16 cellular contexts compared by ENCODE assay signal in the genomic region with DNA sequence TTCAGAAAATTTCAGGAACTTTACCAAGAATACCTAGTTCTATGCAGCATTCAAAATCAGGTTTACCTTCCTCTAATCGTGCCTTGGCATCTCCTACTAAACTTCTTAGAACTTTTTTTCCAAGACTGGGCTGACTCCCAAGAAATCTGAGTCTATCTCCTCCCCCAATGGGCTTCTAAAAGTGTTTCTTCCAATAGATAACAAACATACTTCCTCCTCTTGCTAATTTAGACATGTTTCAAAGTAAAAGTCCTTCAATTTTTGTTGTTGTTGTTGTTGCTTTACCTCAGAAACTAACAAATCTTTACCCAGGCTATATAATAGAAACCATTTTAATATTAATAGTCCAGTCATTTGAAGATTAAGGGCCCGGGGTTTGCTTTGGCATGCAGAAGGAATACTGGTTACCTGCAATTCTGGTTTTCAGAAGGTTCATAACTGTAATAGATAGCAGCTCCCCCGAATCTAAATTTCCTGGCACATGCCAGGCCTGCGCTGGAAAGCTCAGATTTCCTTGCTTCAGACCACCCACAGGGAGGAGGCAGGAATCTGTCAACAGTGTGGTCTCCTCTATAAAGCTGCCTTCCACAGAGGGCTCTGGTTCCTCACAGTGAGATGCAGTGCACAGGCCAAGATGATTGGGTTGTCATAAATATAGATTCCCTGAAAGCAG.
DNase-seq lines count a peak whose midpoint lies in the region; ATAC-seq, FAIRE-seq and TF ChIP-seq lines count a peak whose summit lies in the region.
"Had no signal": no experiment of that assay in that cellular context is flagged by ENCODE, and none has a peak within 500 bp of the region (broad histone marks: within the 10 kb centered on the region; RNA-seq: fewer than 3 reads in every experiment).

No MANE protein-coding gene starts in this region.

- no peak overlapping the region for H3K4me3 ChIP-seq in H1 (ENCODE audit: extremely low read depth in 1 of 4, insufficient read depth in 2 of 4, low read depth in 3 of 4, low read length in 4 of 4)
- no peak overlapping the region for H3K4me3 ChIP-seq in neural progenitor cell
- H3K4me3 ChIP-seq in OCI-LY7 (ENCODE audit: low read depth, low read length, poor library complexity, severe bottlenecking): no peak overlapping the region

- H3K27ac ChIP-seq in H1 (ENCODE audit: low read depth, low read length) (no peak overlapping the region), neural progenitor cell (no peak overlapping the region), OCI-LY7 (ENCODE audit: low read depth, low read length, poor library complexity, severe bottlenecking) (no peak overlapping the region)

- intact Hi-C loops in OCI-LY7 (cut with micrococcal nuclease; ENCODE audit: unreplicated experiment): no loop called here
- intact Hi-C loops in activated CD4-positive, alpha-beta T cell treated with anti-CD3 and anti-CD28 coated beads, Interleukin-2, amount 10 ng/mL, durations not matched to agents 24 days and 14 days (cut with micrococcal nuclease): no loop called here

- H3K4ac ChIP-seq in H1 (replicated peaks; ENCODE audit: insufficient read length, low read depth, low read length): no peak overlapping the region

- no peak overlapping the region for H4K91ac ChIP-seq in H1 (replicated peaks; ENCODE audit: insufficient read length, low read length)

- H3K36me3 Mint-ChIP-seq in neural progenitor cell: no peaks in the 10 kb centered on the region
- H3K36me3 Mint-ChIP-seq in activated CD4-positive, alpha-beta T cell treated with anti-CD3 and anti-CD28 coated beads, Interleukin-2, amount 10 ng/mL, durations not matched to agents 24 days and 14 days (ENCODE audit: low read depth): no peaks in the 10 kb centered on the region
- H3K36me3 Mint-ChIP-seq: T-cell had no signal

- BruUV-seq in OCI-LY7 (replicated peaks; lab: Mats Ljungman, UMichigan): no TSS peak

- no peak overlapping the region for H3K4me3 Mint-ChIP-seq in neural progenitor cell
- no peak overlapping the region for H3K4me3 Mint-ChIP-seq in activated CD4-positive, alpha-beta T cell treated with anti-CD3 and anti-CD28 coated beads, Interleukin-2, amount 10 ng/mL, durations not matched to agents 24 days and 14 days
- H3K4me3 Mint-ChIP-seq: activated CD4-positive, alpha-beta T cell treated with anti-CD3 and anti-CD28 coated beads for 36 hours; activated T-helper 1 cell treated with anti-CD3 and anti-CD28 coated beads, Interleukin-12 subunit alpha, Interleukin-12 subunit beta, Interleukin-2, Interleukin-4 antibody, amounts not matched to agents 30 ng/mL and 10 ng/mL and 1 ng/mL, durations not matched to agents 14 hours and 24 hours and 36 hours; B cell; T-cell had no signal

- H3K14ac ChIP-seq in H1 (ENCODE audit: insufficient read length): no peak overlapping the region

- H2AK5ac ChIP-seq in H1 (ENCODE audit: low read depth, low read length): no peak overlapping the region

- no peaks in the 10 kb centered on the region for H3K27me3 Mint-ChIP-seq in neural progenitor cell (ENCODE audit: insufficient read depth, low read depth)
- no peaks in the 10 kb centered on the region for H3K27me3 Mint-ChIP-seq in activated CD4-positive, alpha-beta T cell treated with anti-CD3 and anti-CD28 coated beads, Interleukin-2, amount 10 ng/mL, durations not matched to agents 24 days and 14 days
- H3K27me3 Mint-ChIP-seq: B cell, T-cell had no signal

- no peak for TF ChIP-seq EP300 in H1 (IDR thresholded peaks at IDR 0.05; ENCODE audit: borderline replicate concordance in 1 of 2, low read depth in 2 of 2, low read length in 2 of 2)

- FAIRE-seq in H1 (lab: Jason Lieb, UNC): peak; percentile 88

- H3K79me2 ChIP-seq in H1 (ENCODE audit: control insufficient read depth in 1 of 2, insufficient read depth in 2 of 2, low read length in 2 of 2): no peaks in the 10 kb centered on the region
- no peaks in the 10 kb centered on the region for H3K79me2 ChIP-seq in neural progenitor cell (ENCODE audit: low read depth)
- H3K79me2 ChIP-seq in OCI-LY7 (ENCODE audit: insufficient read depth, low read depth, low read length): no peaks in the 10 kb centered on the region

- H2BK5ac ChIP-seq in H1 (ENCODE audit: low read depth, low read length): no peak overlapping the region

- H3K23ac ChIP-seq in H1 (ENCODE audit: insufficient read length): no peak overlapping the region

- peaks cover 8% of the 10 kb centered on the region for H3K4me1 Mint-ChIP-seq in neural progenitor cell
- H3K4me1 Mint-ChIP-seq in activated CD4-positive, alpha-beta T cell treated with anti-CD3 and anti-CD28 coated beads, Interleukin-2, amount 10 ng/mL, durations not matched to agents 24 days and 14 days: no peaks in the 10 kb centered on the region
- H3K4me1 Mint-ChIP-seq: activated CD4-positive, alpha-beta T cell treated with anti-CD3 and anti-CD28 coated beads for 36 hours; B cell; T-cell had no signal

- H3K9me2 ChIP-seq in OCI-LY7 (ENCODE audit: insufficient read depth, low read length): no peaks in the 10 kb centered on the region

- TF ChIP-seq RAD21 in H1 (IDR thresholded peaks at IDR 0.05 in 1 of 2, conservative IDR thresholded peaks at IDR 0.05 in 1 of 2; ENCODE audit: low read depth in 2 of 2, low read length in 2 of 2): no peak

- no peaks in the 10 kb centered on the region for H3K36me3 ChIP-seq in H1 (ENCODE audit: control insufficient read depth in 2 of 4, insufficient read depth in 4 of 4, low read length in 3 of 4)
- no peaks in the 10 kb centered on the region for H3K36me3 ChIP-seq in neural progenitor cell
- no peaks in the 10 kb centered on the region for H3K36me3 ChIP-seq in OCI-LY7 (ENCODE audit: insufficient read depth, low read length)

- H3K9me3 ChIP-seq in H1 (ENCODE audit: insufficient read depth in 2 of 2, low read depth in 1 of 2, low read length in 1 of 2) (no peaks in the 10 kb centered on the region), neural progenitor cell (ENCODE audit: low read depth) (no peaks in the 10 kb centered on the region), OCI-LY7 (ENCODE audit: low read length) (no peaks in the 10 kb centered on the region)

- no peak for ATAC-seq in GM19035 (IDR thresholded peaks at IDR 0.05; ENCODE audit: unreplicated experiment)
- ATAC-seq: activated CD4-positive, alpha-beta T cell treated with anti-CD3 and anti-CD28 coated beads for 36 hours; stimulated activated naive CD8-positive, alpha-beta T cell treated with anti-CD3 and anti-CD28 coated beads, Interleukin-15, Interleukin-2, amounts not matched to agents 100 U/mL and 50 U/mL, for 24 hours; T-cell had no signal

- peak; percentile 4 for DNase-seq in EH (ENCODE audit: low read depth)
- peak; percentile 67 for DNase-seq in NCI-H226
- peak in 1 of 2 experiments; percentile 53 for DNase-seq in H1 (ENCODE audit: low read depth in 1 of 2, low spot score in 2 of 2)
- DNase-seq in neural progenitor cell (ENCODE audit: low spot score): peak; percentile 69
- DNase-seq in OCI-LY7 (ENCODE audit: low spot score): no peak
- no peak for DNase-seq in T1000 (lab: John Stamatoyannopoulos, UW)
- no peak for DNase-seq in activated CD4-positive, alpha-beta T cell treated with anti-CD3 and anti-CD28 coated beads, Interleukin-2, amount 10 ng/mL, durations not matched to agents 24 days and 14 days
- DNase-seq: activated CD4-positive, alpha-beta T cell treated with anti-CD3 and anti-CD28 coated beads for 36 hours; anterior cingulate cortex; EL; hippocampal formation; stimulated activated naive CD8-positive, alpha-beta T cell treated with anti-CD3 and anti-CD28 coated beads, Interleukin-15, Interleukin-2, amounts not matched to agents 100 U/mL and 50 U/mL, for 24 hours; T-cell had no signal

- H3K27me3 ChIP-seq in H1 (replicated peaks in 1 of 4; ENCODE audit: control insufficient read depth in 3 of 4, extremely low read depth in 1 of 4, insufficient read depth in 3 of 4, low read length in 3 of 4): no peaks in the 10 kb centered on the region
- H3K27me3 ChIP-seq in neural progenitor cell: no peaks in the 10 kb centered on the region

- no peak for TF ChIP-seq POLR2A in H1 (IDR thresholded peaks at IDR 0.05; ENCODE audit: control extremely low read depth in 1 of 2, low read depth in 2 of 2, low read length in 2 of 2)

- H3K27ac Mint-ChIP-seq in neural progenitor cell: no peak overlapping the region
- no peak overlapping the region for H3K27ac Mint-ChIP-seq in activated CD4-positive, alpha-beta T cell treated with anti-CD3 and anti-CD28 coated beads, Interleukin-2, amount 10 ng/mL, durations not matched to agents 24 days and 14 days
- H3K27ac Mint-ChIP-seq: activated CD4-positive, alpha-beta T cell treated with anti-CD3 and anti-CD28 coated beads for 36 hours; activated T-helper 1 cell treated with anti-CD3 and anti-CD28 coated beads, Interleukin-12 subunit alpha, Interleukin-12 subunit beta, Interleukin-2, Interleukin-4 antibody, amounts not matched to agents 30 ng/mL and 10 ng/mL and 1 ng/mL, durations not matched to agents 14 hours and 24 hours and 36 hours; B cell; T-cell had no signal

- no peak overlapping the region for H4K8ac ChIP-seq in H1 (ENCODE audit: extremely low read depth, insufficient read depth, low read length)

- H4K5ac ChIP-seq in H1 (ENCODE audit: insufficient read length, low read depth, low read length): no peak overlapping the region

- H2BK20ac ChIP-seq in H1 (ENCODE audit: low read length): no peak overlapping the region

- H3K4me1 ChIP-seq in H1 (replicated peaks in 1 of 4; ENCODE audit: control insufficient read depth in 3 of 4, insufficient read depth in 4 of 4, low read length in 3 of 4) (peaks cover 0 to 4% (median 0%) of the 10 kb centered on the region in 4 experiments; a peak in 1 of 7 replicates), neural progenitor cell (peaks cover 9% of the 10 kb centered on the region), OCI-LY7 (ENCODE audit: insufficient read depth, low read length, poor library complexity, severe bottlenecking) (no peaks in the 10 kb centered on the region)

- H3K23me2 ChIP-seq in H1 (ENCODE audit: low read depth, low read length): no peaks in the 10 kb centered on the region

- H3K18ac ChIP-seq in H1 (ENCODE audit: extremely low read depth, low read length): no peak overlapping the region

- POLR2A ChIA-PET in H1 (lab: Charles Lee; ENCODE audit: partially characterized antibody) (no interaction called here), OCI-LY7 (lab: Charles Lee) (interaction anchor here (0.7 to 1.1 kb wide), 3 partner anchors 16 to 320 kb away, joined by 3 read pairs; no protein-coding TSS in a partner anchor)

- H2BK120ac ChIP-seq in H1 (replicated peaks; ENCODE audit: low read depth, low read length): no peak overlapping the region

- no peak overlapping the region for H3K56ac ChIP-seq in H1 (replicated peaks; ENCODE audit: insufficient read length, low read depth, low read length)

- 46% methylated on average over 4 of the region's 4 CpGs; no CpG with 5 or more reads in 1 of the 2 experiments for WGBS in H1 (ENCODE audit: extremely low coverage in 1 of 2, insufficient coverage in 1 of 2, insufficient read length in 1 of 2, insufficient replicate concordance in 2 of 2, low coverage in 1 of 2, low lambda C conversion rate in 2 of 2, missing lambda C conversion rate in 1 of 2), 2 experiments

- no peaks in the 10 kb centered on the region for H3K9me3 Mint-ChIP-seq in neural progenitor cell
- no peaks in the 10 kb centered on the region for H3K9me3 Mint-ChIP-seq in activated CD4-positive, alpha-beta T cell treated with anti-CD3 and anti-CD28 coated beads, Interleukin-2, amount 10 ng/mL, durations not matched to agents 24 days and 14 days
- H3K9me3 Mint-ChIP-seq: activated T-helper 1 cell treated with anti-CD3 and anti-CD28 coated beads, Interleukin-12 subunit alpha, Interleukin-12 subunit beta, Interleukin-2, Interleukin-4 antibody, amounts not matched to agents 30 ng/mL and 10 ng/mL and 1 ng/mL, durations not matched to agents 14 hours and 24 hours and 36 hours; T-cell had no signal

- no peak overlapping the region for H2BK15ac ChIP-seq in H1 (ENCODE audit: low read length)

- H3F3A ChIP-seq in neural progenitor cell (ENCODE audit: low read depth): no peaks in the 10 kb centered on the region

- no peak overlapping the region for H2BK12ac ChIP-seq in H1 (ENCODE audit: low read depth, low read length)

- H2AFZ ChIP-seq in H1 (ENCODE audit: low read length): no peak overlapping the region
- H2AFZ ChIP-seq in neural progenitor cell (replicated peaks): no peak overlapping the region
- no peak overlapping the region for H2AFZ ChIP-seq in OCI-LY7 (ENCODE audit: low read length)

- H4K20me1 ChIP-seq in H1 (replicated peaks in 1 of 2; ENCODE audit: control insufficient read depth in 1 of 2, insufficient read depth in 2 of 2, low read length in 2 of 2) (no peaks in the 10 kb centered on the region), neural progenitor cell (ENCODE audit: low read depth) (no peaks in the 10 kb centered on the region), OCI-LY7 (ENCODE audit: insufficient read depth, low read length) (no peaks in the 10 kb centered on the region)

- no peak overlapping the region for H3K9ac ChIP-seq in H1 (replicated peaks in 1 of 4; ENCODE audit: extremely low read depth in 1 of 4, low read depth in 3 of 4, low read length in 3 of 4)
- no peak overlapping the region for H3K9ac ChIP-seq in neural progenitor cell

- H3K4me2 ChIP-seq in H1 (ENCODE audit: insufficient read depth in 1 of 2, low read depth in 2 of 2, low read length in 2 of 2) (0 out of 4 replicates have a peak overlapping the region, but pooled peaks of 1 of the 2 experiments have one; percentile 6), neural progenitor cell (no peak overlapping the region), OCI-LY7 (ENCODE audit: low read length) (no peak overlapping the region)

- H3K79me1 ChIP-seq in H1 (ENCODE audit: low read depth, low read length): no peaks in the 10 kb centered on the region

- CTCF ChIA-PET in H1 (lab: Charles Lee; ENCODE audit: partially characterized antibody) (interaction anchor here (0.6 to 1.7 kb wide), 4 partner anchors 11 to 375 kb away, joined by 3 to 4 read pairs (median 3); no protein-coding TSS in a partner anchor), OCI-LY7 (lab: Charles Lee; ENCODE audit: unreplicated experiment) (no interaction called here)

- no peak for TF ChIP-seq CTCF in H1 (IDR thresholded peaks at IDR 0.05; ENCODE audit: control extremely low read depth in 1 of 3, insufficient read depth in 1 of 3, low read depth in 1 of 3, low read length in 3 of 3)
- no peak for TF ChIP-seq CTCF in neural progenitor cell (IDR thresholded peaks at IDR 0.05)
- TF ChIP-seq CTCF in OCI-LY7 (conservative IDR thresholded peaks at IDR 0.05; ENCODE audit: low read length): no peak

Comparison
In these comparisons a context has a peak if more than half of its experiments do, and no peak if none do; other contexts are left out.
1. DNase-seq: peak in EH (single experiment), NCI-H226 (single experiment) and neural progenitor cell (single experiment); none in OCI-LY7 (single experiment), T1000 (single experiment) and activated CD4-positive, alpha-beta T cell treated with anti-CD3 and anti-CD28 coated beads, Interleukin-2, amount 10 ng/mL, durations not matched to agents 24 days and 14 days (single experiment).